ENCODE assay signal across 16 cellular contexts in genomic region chr14:95417492-95417891, GRCh38.
DNase-seq lines count a peak whose midpoint lies in the region; ATAC-seq and TF ChIP-seq lines count a peak whose summit lies in the region.
"Had no signal": no experiment of that assay in that cellular context is flagged by ENCODE, and none has a peak within 500 bp of the region (broad histone marks: within the 10 kb centered on the region; RNA-seq: fewer than 3 reads in every experiment).

No MANE protein-coding gene starts in this region.

- H3K4me3 Mint-ChIP-seq in chondrocyte (ENCODE audit: unreplicated experiment) (no peak overlapping the region), nephron (no peak overlapping the region)
- H3K4me3 Mint-ChIP-seq in stimulated activated effector memory CD8-positive, alpha-beta T cell treated with anti-CD3 and anti-CD28 coated beads, Interleukin-12 subunit alpha, Interleukin-12 subunit beta, amount 100 ng/mL, for 72 hours: no peak overlapping the region

- H3K36me3 Mint-ChIP-seq in chondrocyte (ENCODE audit: low read depth) (peaks cover 31% of the 10 kb centered on the region), nephron (ENCODE audit: low read depth) (no peaks in the 10 kb centered on the region)
- H3K36me3 Mint-ChIP-seq in stimulated activated effector memory CD8-positive, alpha-beta T cell treated with anti-CD3 and anti-CD28 coated beads, Interleukin-12 subunit alpha, Interleukin-12 subunit beta, amount 100 ng/mL, for 72 hours: peaks cover 99% of the 10 kb centered on the region

- H3K27me3 ChIP-seq in BE2C: no peaks in the 10 kb centered on the region

- H3K4me1 Mint-ChIP-seq in chondrocyte (ENCODE audit: low read depth): peaks cover 2% of the 10 kb centered on the region
- H3K4me1 Mint-ChIP-seq in nephron: peaks cover 21% of the 10 kb centered on the region
- peaks cover 12% of the 10 kb centered on the region for H3K4me1 Mint-ChIP-seq in stimulated activated effector memory CD8-positive, alpha-beta T cell treated with anti-CD3 and anti-CD28 coated beads, Interleukin-12 subunit alpha, Interleukin-12 subunit beta, amount 100 ng/mL, for 72 hours

- 0 out of 2 replicates have a peak, but pooled peaks have one; percentile 35 for TF ChIP-seq CTCF in BE2C (IDR thresholded peaks at IDR 0.05; ENCODE audit: low read depth, low read length)
- TF ChIP-seq CTCF in chondrocyte (IDR thresholded peaks at IDR 0.05): peak; percentile 48
- TF ChIP-seq CTCF in nephron (IDR thresholded peaks at IDR 0.05; ENCODE audit: unreplicated experiment in 3 of 3): peak in 1 of 3 experiments; percentile 17

- no peaks in the 10 kb centered on the region for H3K36me3 ChIP-seq in BE2C

- no peak overlapping the region for H3K4me3 ChIP-seq in BE2C (ENCODE audit: low read depth, low read length)

- no peaks in the 10 kb centered on the region for H3K27me3 Mint-ChIP-seq in chondrocyte (ENCODE audit: low read depth)
- H3K27me3 Mint-ChIP-seq in nephron (ENCODE audit: low read depth): no peaks in the 10 kb centered on the region

- ATAC-seq in stimulated activated effector memory CD8-positive, alpha-beta T cell treated with anti-CD3 and anti-CD28 coated beads, Interleukin-12 subunit alpha, Interleukin-12 subunit beta, amount 100 ng/mL, for 72 hours: no peak
- ATAC-seq in GM21529 (IDR thresholded peaks at IDR 0.05; ENCODE audit: unreplicated experiment): no peak
- ATAC-seq: PC-3 had no signal

- H3K9me3 Mint-ChIP-seq in chondrocyte (ENCODE audit: low read depth) (no peaks in the 10 kb centered on the region), nephron (peaks cover 19% of the 10 kb centered on the region)
- no peaks in the 10 kb centered on the region for H3K9me3 Mint-ChIP-seq in stimulated activated effector memory CD8-positive, alpha-beta T cell treated with anti-CD3 and anti-CD28 coated beads, Interleukin-12 subunit alpha, Interleukin-12 subunit beta, amount 100 ng/mL, for 72 hours

- H3K9me3 ChIP-seq in BE2C: no peaks in the 10 kb centered on the region; the same call in 1 of the 2 replicates

- H3K27ac Mint-ChIP-seq in chondrocyte (ENCODE audit: unreplicated experiment): no peak overlapping the region
- peak overlapping the region in 2 of 3 experiments; percentile 20 to 76 for H3K27ac Mint-ChIP-seq in nephron
- peak overlapping the region; percentile 76 for H3K27ac Mint-ChIP-seq in stimulated activated effector memory CD8-positive, alpha-beta T cell treated with anti-CD3 and anti-CD28 coated beads, Interleukin-12 subunit alpha, Interleukin-12 subunit beta, amount 100 ng/mL, for 72 hours

- H3K4me1 ChIP-seq in BE2C: peaks cover 19% of the 10 kb centered on the region

- DNase-seq in BE2C (no peak), chondrocyte (ENCODE audit: low spot score) (no peak), SIG-M5 treated with dmso at 0.1 percent for 504 hours (lab: John Stamatoyannopoulos, UW; ENCODE audit: unreplicated experiment) (no peak)
- DNase-seq in stimulated activated effector memory CD8-positive, alpha-beta T cell treated with anti-CD3 and anti-CD28 coated beads, Interleukin-12 subunit alpha, Interleukin-12 subunit beta, amount 100 ng/mL, for 72 hours (ENCODE audit: low spot score in 2 of 2): no peak
- DNase-seq in stimulated activated CD4-positive, alpha-beta T cell treated with anti-CD3 and anti-CD28 coated beads, Interleukin-2, amount 100 ng/mL, for 48 hours: no peak
- DNase-seq: DMS79 treated with DMSO at 0.1 percent for 48 hours, NCI-H1417, NCI-H187, NCI-H226, NCI-H524, NCI-H82, PC-3, RPMI8226, SHP77 treated with DMSO at 0.1 percent for 48 hours had no signal
